In the genomic region with DNA sequence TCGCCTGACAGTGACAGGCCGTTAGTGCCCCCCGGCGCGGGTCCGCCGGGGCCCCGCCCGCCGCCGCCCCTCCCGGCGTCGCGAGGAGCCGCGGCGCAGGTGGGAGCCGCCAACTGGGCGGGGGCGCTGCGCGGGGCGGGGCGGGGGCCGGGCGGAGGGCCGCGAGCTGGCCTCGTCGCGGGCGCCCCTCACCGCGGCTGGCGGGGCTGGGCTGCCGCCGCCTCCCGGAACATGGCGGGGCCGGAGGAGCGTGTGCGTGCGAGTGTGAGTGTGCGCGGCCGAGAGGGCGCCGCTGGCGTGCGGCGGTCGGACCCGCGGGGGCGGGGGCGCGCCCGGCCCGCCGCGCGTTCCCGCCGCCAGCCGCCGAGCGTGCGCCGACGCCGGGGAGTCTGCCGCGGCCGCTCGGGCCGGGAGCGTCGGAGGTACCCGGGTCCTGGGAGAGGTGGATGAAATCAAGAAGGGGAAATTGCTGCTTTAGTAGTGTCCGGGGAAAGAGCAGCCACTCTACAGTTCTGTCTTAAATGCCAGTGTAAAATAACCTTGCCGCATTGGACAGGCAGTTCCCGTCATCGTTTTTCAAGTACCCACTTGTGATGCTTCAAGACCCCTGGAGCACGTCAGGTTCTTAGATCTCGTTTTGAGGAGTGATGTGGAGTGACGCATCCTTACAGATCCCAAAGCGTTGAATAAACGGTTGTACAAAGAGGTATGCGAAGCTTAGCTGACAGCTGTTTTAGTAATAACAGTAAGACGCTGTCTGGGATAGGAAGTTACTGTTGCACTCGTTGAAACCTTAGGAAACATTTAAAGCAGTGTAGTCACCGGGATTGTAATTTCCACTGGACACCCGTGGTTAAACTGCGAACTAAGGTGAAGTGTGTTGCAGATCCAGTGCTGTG, we compare ENCODE assay signal across 8 cellular contexts. TPM values are rescaled to one million over a fixed set of nuclear protein-coding genes. Genes with fewer than 3 reads are reported as not detected.
DNase-seq lines count a peak whose midpoint lies in the region; TF ChIP-seq lines count a peak whose summit lies in the region.

No MANE protein-coding gene starts in this region.

- H4K20me1 ChIP-seq in GM23248 (ENCODE audit: insufficient read depth) (no peaks in the 10 kb centered on the region), Karpas-422 (ENCODE audit: insufficient read depth, low read depth, low read length) (peaks cover 34% of the 10 kb centered on the region)

- H3K27me3 ChIP-seq in GM23248 (replicated peaks; ENCODE audit: insufficient read depth) (no peaks in the 10 kb centered on the region), Karpas-422 (ENCODE audit: low read length) (no peaks in the 10 kb centered on the region), SJSA1 (replicated peaks) (no peaks in the 10 kb centered on the region), ovary (no peaks in the 10 kb centered on the region), tibial nerve (no peaks in the 10 kb centered on the region)

- TF ChIP-seq CTCF in ovary (IDR thresholded peaks at IDR 0.05) (no peak), tibial nerve (IDR thresholded peaks at IDR 0.05) (no peak)

- H3K9me3 Mint-ChIP-seq in activated naive CD4-positive, alpha-beta T cell treated with anti-CD3 and anti-CD28 coated beads, Interleukin-2, amount 50 U/mL, for 24 hours, result no peaks in the 10 kb centered on the region

- no peaks in the 10 kb centered on the region for H3K27me3 Mint-ChIP-seq in activated naive CD4-positive, alpha-beta T cell treated with anti-CD3 and anti-CD28 coated beads, Interleukin-2, amount 50 U/mL, for 24 hours

- H3F3A ChIP-seq in GM23248 (ENCODE audit: insufficient read depth), result peaks cover 52% of the 10 kb centered on the region

- TF ChIP-seq POLR2A in ovary (IDR thresholded peaks at IDR 0.05), result no peak
- peak; percentile 36 to 46 for TF ChIP-seq POLR2A in tibial nerve (IDR thresholded peaks at IDR 0.05)

- TF ChIP-seq EP300 in ovary (IDR thresholded peaks at IDR 0.05) (no peak), tibial nerve (IDR thresholded peaks at IDR 0.05) (peak in 1 of 2 donors; percentile 66)

- peak overlapping the region; percentile 95 for H3K27ac Mint-ChIP-seq in activated naive CD4-positive, alpha-beta T cell treated with anti-CD3 and anti-CD28 coated beads, Interleukin-2, amount 50 U/mL, for 24 hours

- H3K4me3 ChIP-seq in GM23248 (peak overlapping the region; percentile 83), Karpas-422 (ENCODE audit: low read length) (peak overlapping the region; percentile 77), SJSA1 (peak overlapping the region; percentile 84), ovary (peak overlapping the region; percentile 91), tibial nerve (peak overlapping the region; percentile 69 to 96 (median 80))

- H2AFZ ChIP-seq in GM23248, result peak overlapping the region; percentile 8; the same call in 1 of the 2 replicates
- H2AFZ ChIP-seq in Karpas-422 (ENCODE audit: low read length), result peak overlapping the region; percentile 59

- H3K4me1 ChIP-seq in ES-I3 (ENCODE audit: insufficient read depth, low read length), result no peaks in the 10 kb centered on the region
- H3K4me1 ChIP-seq in GM23248 (ENCODE audit: insufficient read depth), result peaks cover 37% of the 10 kb centered on the region
- H3K4me1 ChIP-seq in Karpas-422 (ENCODE audit: low read length), result peaks cover 66% of the 10 kb centered on the region
- peaks cover 41% of the 10 kb centered on the region for H3K4me1 ChIP-seq in SJSA1 (replicated peaks)
- H3K4me1 ChIP-seq in ovary (ENCODE audit: insufficient read depth), result no peaks in the 10 kb centered on the region
- peaks cover 0 to 64% (median 39%) of the 10 kb centered on the region in 4 donors for H3K4me1 ChIP-seq in tibial nerve

- intact Hi-C loops in ovary (cut with DNase I), result loop anchor here in 2 of 4 donors (2.0 to 5.0 kb wide), 2 partner anchors 35 kb away; a partner anchor contains a TSS

- peaks cover 12% of the 10 kb centered on the region for H3K36me3 Mint-ChIP-seq in activated naive CD4-positive, alpha-beta T cell treated with anti-CD3 and anti-CD28 coated beads, Interleukin-2, amount 50 U/mL, for 24 hours

- no peaks in the 10 kb centered on the region for H3K9me2 ChIP-seq in GM23248 (ENCODE audit: insufficient read depth)
- H3K9me2 ChIP-seq in Karpas-422 (replicated peaks; ENCODE audit: insufficient read depth, low read length), result no peaks in the 10 kb centered on the region

- H3K9me3 ChIP-seq in ES-I3 (ENCODE audit: control insufficient read depth, insufficient read depth, low read length), result no peaks in the 10 kb centered on the region
- H3K9me3 ChIP-seq in GM23248 (ENCODE audit: low read depth), result no peaks in the 10 kb centered on the region
- H3K9me3 ChIP-seq in Karpas-422 (ENCODE audit: low read length), result no peaks in the 10 kb centered on the region
- no peaks in the 10 kb centered on the region for H3K9me3 ChIP-seq in SJSA1 (replicated peaks)
- no peaks in the 10 kb centered on the region for H3K9me3 ChIP-seq in ovary
- H3K9me3 ChIP-seq in tibial nerve, result no peaks in the 10 kb centered on the region

- peak overlapping the region; percentile 92 for H3K4me3 Mint-ChIP-seq in activated naive CD4-positive, alpha-beta T cell treated with anti-CD3 and anti-CD28 coated beads, Interleukin-2, amount 50 U/mL, for 24 hours

- DNase-seq in GM23248, result peak; percentile 93
- peak; percentile 86 for DNase-seq in Karpas-422
- peak; percentile 68 to 83 for DNase-seq in SJSA1 (ENCODE audit: low read depth in 1 of 2, low spot score in 2 of 2)
- DNase-seq in glomerular visceral epithelial cell (ENCODE audit: extremely low spot score), result peak; percentile 81
- DNase-seq in ovary, result peak; percentile 61 to 81 (median 74)
- DNase-seq in tibial nerve (ENCODE audit: low spot score in 2 of 2), result peak; percentile 22 to 27

- peak overlapping the region; percentile 98 for H3K4me2 ChIP-seq in GM23248 (ENCODE audit: unreplicated experiment)
- peak overlapping the region; percentile 77 for H3K4me2 ChIP-seq in Karpas-422 (ENCODE audit: low read depth, low read length, poor library complexity, severe bottlenecking)

- in situ Hi-C loops in GM23248 (cut with MboI), result no loop called here

- H3K79me2 ChIP-seq in GM23248 (ENCODE audit: insufficient read depth) (peaks cover 65% of the 10 kb centered on the region), Karpas-422 (ENCODE audit: low read length) (peaks cover 53% of the 10 kb centered on the region)

- H3K4me1 Mint-ChIP-seq in activated naive CD4-positive, alpha-beta T cell treated with anti-CD3 and anti-CD28 coated beads, Interleukin-2, amount 50 U/mL, for 24 hours, result peaks cover 71% of the 10 kb centered on the region

- 1 to 2% methylated on average over 51 to 75 of the region's 95 CpGs for WGBS in GM23248 (ENCODE audit: low coverage in 1 of 2, low lambda C conversion rate in 2 of 2, missing lambda C conversion rate in 2 of 2), 2 experiments
- WGBS in ovary, 3 donors, result 0 to 1% (median 0%) methylated on average over 58 to 95 of the region's 95 CpGs
- 0% methylated on average over 15 to 39 of the region's 95 CpGs for WGBS in tibial nerve, 2 donors

- no peaks in the 10 kb centered on the region; the same call in 1 of the 2 replicates for H3K36me3 ChIP-seq in ES-I3 (ENCODE audit: insufficient read depth, low read length)
- peaks cover 11% of the 10 kb centered on the region; the same call in 1 of the 2 replicates for H3K36me3 ChIP-seq in GM23248 (ENCODE audit: low read depth)
- peaks cover 10% of the 10 kb centered on the region; the same call in 1 of the 2 replicates for H3K36me3 ChIP-seq in Karpas-422 (ENCODE audit: insufficient read depth, low read length)
- peaks cover 41% of the 10 kb centered on the region for H3K36me3 ChIP-seq in SJSA1
- H3K36me3 ChIP-seq in ovary, result no peaks in the 10 kb centered on the region
- no peaks in the 10 kb centered on the region for H3K36me3 ChIP-seq in tibial nerve

- H3K9ac ChIP-seq in ES-I3 (ENCODE audit: low read depth, low read length), result peak overlapping the region; percentile 97
- H3K9ac ChIP-seq in GM23248, result peak overlapping the region; percentile 98
- peak overlapping the region; percentile 76 for H3K9ac ChIP-seq in Karpas-422 (ENCODE audit: low read length)

- H3K27ac ChIP-seq in GM23248 (peak overlapping the region; percentile 98), Karpas-422 (ENCODE audit: low read length) (peak overlapping the region; percentile 83), SJSA1 (peak overlapping the region; percentile 93), ovary (peak overlapping the region; percentile 99), tibial nerve (peak overlapping the region; percentile 91 to 100 (median 99))

RNA-seq across cellular contexts. Expression of a gene that starts 0.8 kb away (rescaled TPM):
- total RNA-seq in GM23248 (2014; rRNA removed; shearing (Covaris generic)), result 16.5 and 29.6 TPM in 2 replicates
- polyA plus RNA-seq in GM23248 (2016; fragmentation: Nextera tagmentation; extraction: Ambion mirVana), result 30.4 and 34.8 TPM in 2 replicates
- 16.8 and 23.4 TPM in 2 replicates for total RNA-seq in Karpas-422 (2014; rRNA removed; shearing (Covaris generic); ENCODE audit: low replicate concordance)
- total RNA-seq in SJSA1 (2014; rRNA removed; shearing (Covaris generic)), result 30.7 and 38.8 TPM in 2 replicates
- total RNA-seq in ovary, result 100 to 1,000 TPM in 1 of 7 donors, 10 to 100 TPM in 6; 27.0 to 115 (median 76.4) TPM
- polyA plus RNA-seq in ovary, result 10 to 100 TPM in 1 of 2 donors, 1 to 10 TPM in 1; 8.8 to 12.8 TPM
- 10 to 100 TPM; 43.5 to 59.7 (median 52.7) TPM for total RNA-seq in tibial nerve

RNA-seq across cellular contexts. Expression of a gene that starts 34.9 kb away (rescaled TPM):
- 80.7 and 99.5 TPM in 2 replicates for total RNA-seq in GM23248 (2014; rRNA removed; shearing (Covaris generic))
- polyA plus RNA-seq in GM23248 (2016; fragmentation: Nextera tagmentation; extraction: Ambion mirVana) (205 and 208 TPM in 2 replicates), ovary (100 to 1,000 TPM in 1 of 2 donors, 10 to 100 TPM in 1; 86.1 to 135 TPM)
- 88.7 and 139 TPM in 2 replicates for total RNA-seq in Karpas-422 (2014; rRNA removed; shearing (Covaris generic); ENCODE audit: low replicate concordance)
- total RNA-seq in SJSA1 (2014; rRNA removed; shearing (Covaris generic)), result 160 and 229 TPM in 2 replicates
- total RNA-seq in ovary (10 to 100 TPM; 59.7 to 86.0 (median 65.5) TPM), tibial nerve (10 to 100 TPM; 62.4 to 91.3 (median 74.6) TPM)

Comparison
In these comparisons a context has a peak if more than half of its experiments do, and no peak if none do; other contexts are left out.
1. Peak in every context shown above with its lines: DNase-seq, H3K4me3 ChIP-seq and H3K27ac ChIP-seq.
2. DNase-seq: peak in every context shown above with its lines; median percentile 93 in GM23248; 86 in Karpas-422; 81 in glomerular visceral epithelial cell; 76 in SJSA1; 74 in ovary; 24 in tibial nerve.